Comparison of ENCODE assay signal across 24 cellular contexts in the genomic region with DNA sequence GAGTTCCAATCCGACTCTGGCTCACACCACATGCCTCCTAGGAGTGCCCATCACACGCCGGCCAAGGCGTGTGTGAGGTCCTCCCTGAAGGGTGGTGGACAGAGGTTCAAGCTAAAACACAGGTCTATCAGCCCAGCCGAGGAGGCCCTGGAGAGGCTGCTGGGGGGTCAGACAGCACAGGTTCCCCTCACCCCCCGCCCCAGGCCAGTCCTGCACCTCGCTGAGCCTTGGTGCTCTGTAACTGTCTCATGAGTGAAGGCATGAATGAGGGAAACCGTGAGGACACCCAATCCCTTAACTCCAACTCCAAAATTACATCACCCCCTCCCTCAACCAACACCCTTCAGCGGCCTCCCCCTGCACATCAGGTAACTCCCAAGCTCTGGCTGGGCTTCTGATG. TPM values are rescaled to one million over a fixed set of nuclear protein-coding genes. Genes with fewer than 3 reads are reported as not detected.
"Had no signal": no experiment of that assay in that cellular context is flagged by ENCODE, and none has a peak within 500 bp of the region (broad histone marks: within the 10 kb centered on the region; RNA-seq: fewer than 3 reads in every experiment).

No MANE protein-coding gene starts in this region.

- H3K9me3 ChIP-seq: left lung, right lobe of liver, testis had no signal

- H3K4me3 ChIP-seq: left lung, right lobe of liver, smooth muscle cell, testis had no signal

- H3K4me3 Mint-ChIP-seq: activated B cell treated with CpG ODN at 0.5 μM for 24 hours; activated CD4-positive, alpha-beta memory T cell treated with anti-CD3 and anti-CD28 coated beads, Interleukin-2, amount 10 ng/mL, durations not matched to agents 7 days and 5 days; activated naive CD4-positive, alpha-beta T cell treated with anti-CD3 and anti-CD28 coated beads, Interleukin-2, amount 10 ng/mL, durations not matched to agents 7 days and 5 days; activated T-cell treated with anti-CD3 and anti-CD28 coated beads, Interleukin-2, amount 50 U/mL, for 72 hours; nephron; stimulated activated memory B cell treated with anti-CD40 and anti-IgM and Interleukin-4, amounts not matched to agents 10 μg/mL and 1 μg/mL and 100 μg/mL, for 72 hours had no signal

- H3K36me3 ChIP-seq: left lung, right lobe of liver had no signal

- H3K9me3 Mint-ChIP-seq: activated B cell treated with CpG ODN at 0.5 μM for 24 hours; activated CD4-positive, alpha-beta memory T cell treated with anti-CD3 and anti-CD28 coated beads, Interleukin-2, amount 10 ng/mL, durations not matched to agents 7 days and 5 days; activated naive CD4-positive, alpha-beta T cell treated with anti-CD3 and anti-CD28 coated beads, Interleukin-2, amount 10 ng/mL, durations not matched to agents 7 days and 5 days; activated T-cell treated with anti-CD3 and anti-CD28 coated beads, Interleukin-2, amount 50 U/mL, for 72 hours; nephron; stimulated activated memory B cell treated with anti-CD40 and anti-IgM and Interleukin-4, amounts not matched to agents 10 μg/mL and 1 μg/mL and 100 μg/mL, for 72 hours had no signal

- H3K27me3 ChIP-seq: right lobe of liver, testis had no signal

- H3K36me3 Mint-ChIP-seq: activated naive CD4-positive, alpha-beta T cell treated with anti-CD3 and anti-CD28 coated beads, Interleukin-2, amount 10 ng/mL, durations not matched to agents 7 days and 5 days; stimulated activated memory B cell treated with anti-CD40 and anti-IgM and Interleukin-4, amounts not matched to agents 10 μg/mL and 1 μg/mL and 100 μg/mL, for 72 hours had no signal

- ATAC-seq: activated T-cell treated with anti-CD3 and anti-CD28 coated beads, Interleukin-2, amount 50 U/mL, for 72 hours; left lung; stimulated activated memory B cell treated with anti-CD40 and anti-IgM and Interleukin-4, amounts not matched to agents 10 μg/mL and 1 μg/mL and 100 μg/mL, for 72 hours had no signal

- H3K27ac ChIP-seq: left lung, right lobe of liver, testis had no signal

- DNase-seq: activated B cell treated with CpG ODN at 0.5 μM for 24 hours; activated CD4-positive, alpha-beta memory T cell treated with anti-CD3 and anti-CD28 coated beads, Interleukin-2, amount 10 ng/mL, durations not matched to agents 7 days and 5 days; activated CD4-positive, alpha-beta T cell treated with anti-CD3 and anti-CD28 coated beads for 4 hours; activated effector memory CD4-positive, alpha-beta T cell treated with Interleukin-2 at 50 U/mL for 16 hours; activated naive CD4-positive, alpha-beta T cell treated with anti-CD3 and anti-CD28 coated beads, Interleukin-2, amount 10 ng/mL, durations not matched to agents 7 days and 5 days; activated T-cell treated with anti-CD3 and anti-CD28 coated beads, Interleukin-2, amount 50 U/mL, for 72 hours; amygdala; cerebellar nuclear complex; foreskin fibroblast; kidney glomerular epithelial cell; right lobe of liver; stimulated activated CD4-positive, alpha-beta T cell treated with anti-CD3 and anti-CD28 coated beads, Interleukin-15, amount 100 ng/mL, for 24 hours; T1000; testis had no signal

- H3K4me2 ChIP-seq: smooth muscle cell had no signal

- H3K4me1 ChIP-seq: left lung, right lobe of liver, testis had no signal

- H3K4me1 Mint-ChIP-seq: activated B cell treated with CpG ODN at 0.5 μM for 24 hours; activated CD4-positive, alpha-beta memory T cell treated with anti-CD3 and anti-CD28 coated beads, Interleukin-2, amount 10 ng/mL, durations not matched to agents 7 days and 5 days; activated naive CD4-positive, alpha-beta T cell treated with anti-CD3 and anti-CD28 coated beads, Interleukin-2, amount 10 ng/mL, durations not matched to agents 7 days and 5 days; nephron; stimulated activated memory B cell treated with anti-CD40 and anti-IgM and Interleukin-4, amounts not matched to agents 10 μg/mL and 1 μg/mL and 100 μg/mL, for 72 hours had no signal

- H3K27ac Mint-ChIP-seq: activated B cell treated with CpG ODN at 0.5 μM for 24 hours; activated CD4-positive, alpha-beta memory T cell treated with anti-CD3 and anti-CD28 coated beads, Interleukin-2, amount 10 ng/mL, durations not matched to agents 7 days and 5 days; activated naive CD4-positive, alpha-beta T cell treated with anti-CD3 and anti-CD28 coated beads, Interleukin-2, amount 10 ng/mL, durations not matched to agents 7 days and 5 days; activated T-cell treated with anti-CD3 and anti-CD28 coated beads, Interleukin-2, amount 50 U/mL, for 72 hours; nephron; stimulated activated memory B cell treated with anti-CD40 and anti-IgM and Interleukin-4, amounts not matched to agents 10 μg/mL and 1 μg/mL and 100 μg/mL, for 72 hours had no signal

RNA-seq across cellular contexts. Expression of a gene that starts 43.0 kb away (rescaled TPM):
- total RNA-seq: activated B cell treated with CpG ODN at 0.5 μM for 24 hours; activated CD4-positive, alpha-beta memory T cell treated with anti-CD3 and anti-CD28 coated beads, Interleukin-2, amount 10 ng/mL, durations not matched to agents 7 days and 5 days; activated T-cell treated with anti-CD3 and anti-CD28 coated beads, Interleukin-2, amount 50 U/mL, for 72 hours; bronchial epithelial cell; epithelial cell of proximal tubule; fibroblast of lung; left lung; lung microvascular endothelial cell; right lobe of liver; smooth muscle cell; T-helper 1 cell treated with Interleukin-12 subunit alpha and Interleukin-12 subunit beta and Interleukin-4 antibody, amounts not matched to agents 30 ng/mL and 1 ng/mL, for 36 hours; ureter had no signal
- polyA plus RNA-seq: fibroblast of lung, smooth muscle cell had no signal
